Comparison of ENCODE assay signal across 1 cellular context in the genomic region with DNA sequence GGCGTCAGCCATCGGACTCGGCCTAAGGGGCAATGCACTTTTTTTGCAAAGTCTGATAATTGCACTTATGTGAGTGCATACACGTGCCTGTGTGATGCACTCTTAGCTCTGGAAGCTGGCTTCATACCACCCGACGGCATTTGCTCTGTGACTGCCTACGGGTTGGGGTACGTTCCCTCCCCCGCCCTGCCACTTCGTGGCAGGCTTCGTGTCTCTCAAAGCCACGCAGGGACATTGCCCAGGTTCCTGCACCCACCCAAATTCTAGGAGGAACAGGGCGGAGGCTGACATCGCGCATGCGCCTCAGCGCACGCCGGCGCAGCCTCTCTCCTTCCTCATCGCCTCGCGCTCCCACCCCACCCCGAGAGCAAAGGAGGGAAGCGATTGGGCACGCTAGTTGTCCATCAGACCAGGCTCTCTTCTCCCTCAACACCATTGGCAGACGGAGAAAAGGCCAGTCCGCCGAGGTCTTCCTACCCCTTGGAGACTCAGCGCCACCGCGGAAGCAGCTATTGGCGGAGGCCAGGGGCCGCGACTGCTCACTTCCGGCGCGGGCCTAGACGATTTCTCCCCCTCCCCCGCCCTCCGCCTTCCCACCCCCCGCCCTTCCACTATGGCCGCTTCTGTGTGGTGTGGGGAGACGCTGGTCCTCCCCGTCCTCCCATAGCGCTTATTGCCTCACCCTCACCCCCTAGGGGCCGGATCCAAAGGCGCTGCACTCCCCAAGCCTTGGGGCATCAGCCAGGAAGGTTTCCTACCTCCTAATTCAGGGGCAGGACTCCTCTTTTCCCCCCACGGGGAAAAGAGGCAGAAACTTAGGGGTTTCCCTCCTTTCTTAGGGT.
TF ChIP-seq lines count a peak whose summit lies in the region.

A gene with protein sequence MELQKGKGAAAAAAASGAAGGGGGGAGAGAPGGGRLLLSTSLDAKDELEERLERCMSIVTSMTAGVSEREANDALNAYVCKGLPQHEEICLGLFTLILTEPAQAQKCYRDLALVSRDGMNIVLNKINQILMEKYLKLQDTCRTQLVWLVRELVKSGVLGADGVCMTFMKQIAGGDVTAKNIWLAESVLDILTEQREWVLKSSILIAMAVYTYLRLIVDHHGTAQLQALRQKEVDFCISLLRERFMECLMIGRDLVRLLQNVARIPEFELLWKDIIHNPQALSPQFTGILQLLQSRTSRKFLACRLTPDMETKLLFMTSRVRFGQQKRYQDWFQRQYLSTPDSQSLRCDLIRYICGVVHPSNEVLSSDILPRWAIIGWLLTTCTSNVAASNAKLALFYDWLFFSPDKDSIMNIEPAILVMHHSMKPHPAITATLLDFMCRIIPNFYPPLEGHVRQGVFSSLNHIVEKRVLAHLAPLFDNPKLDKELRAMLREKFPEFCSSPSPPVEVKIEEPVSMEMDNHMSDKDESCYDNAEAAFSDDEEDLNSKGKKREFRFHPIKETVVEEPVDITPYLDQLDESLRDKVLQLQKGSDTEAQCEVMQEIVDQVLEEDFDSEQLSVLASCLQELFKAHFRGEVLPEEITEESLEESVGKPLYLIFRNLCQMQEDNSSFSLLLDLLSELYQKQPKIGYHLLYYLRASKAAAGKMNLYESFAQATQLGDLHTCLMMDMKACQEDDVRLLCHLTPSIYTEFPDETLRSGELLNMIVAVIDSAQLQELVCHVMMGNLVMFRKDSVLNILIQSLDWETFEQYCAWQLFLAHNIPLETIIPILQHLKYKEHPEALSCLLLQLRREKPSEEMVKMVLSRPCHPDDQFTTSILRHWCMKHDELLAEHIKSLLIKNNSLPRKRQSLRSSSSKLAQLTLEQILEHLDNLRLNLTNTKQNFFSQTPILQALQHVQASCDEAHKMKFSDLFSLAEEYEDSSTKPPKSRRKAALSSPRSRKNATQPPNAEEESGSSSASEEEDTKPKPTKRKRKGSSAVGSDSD (plus strand): TSS at position 588 of the 842 bp plus-strand sequence. CDS start 585 bp downstream, outside the sequence.

TF ChIP-seq in K562, 482 proteins besides CTCF, POLR2A, EP300 and RAD21 (continued from another document and continues in another):
- TF ChIP-seq, protein P1, sequence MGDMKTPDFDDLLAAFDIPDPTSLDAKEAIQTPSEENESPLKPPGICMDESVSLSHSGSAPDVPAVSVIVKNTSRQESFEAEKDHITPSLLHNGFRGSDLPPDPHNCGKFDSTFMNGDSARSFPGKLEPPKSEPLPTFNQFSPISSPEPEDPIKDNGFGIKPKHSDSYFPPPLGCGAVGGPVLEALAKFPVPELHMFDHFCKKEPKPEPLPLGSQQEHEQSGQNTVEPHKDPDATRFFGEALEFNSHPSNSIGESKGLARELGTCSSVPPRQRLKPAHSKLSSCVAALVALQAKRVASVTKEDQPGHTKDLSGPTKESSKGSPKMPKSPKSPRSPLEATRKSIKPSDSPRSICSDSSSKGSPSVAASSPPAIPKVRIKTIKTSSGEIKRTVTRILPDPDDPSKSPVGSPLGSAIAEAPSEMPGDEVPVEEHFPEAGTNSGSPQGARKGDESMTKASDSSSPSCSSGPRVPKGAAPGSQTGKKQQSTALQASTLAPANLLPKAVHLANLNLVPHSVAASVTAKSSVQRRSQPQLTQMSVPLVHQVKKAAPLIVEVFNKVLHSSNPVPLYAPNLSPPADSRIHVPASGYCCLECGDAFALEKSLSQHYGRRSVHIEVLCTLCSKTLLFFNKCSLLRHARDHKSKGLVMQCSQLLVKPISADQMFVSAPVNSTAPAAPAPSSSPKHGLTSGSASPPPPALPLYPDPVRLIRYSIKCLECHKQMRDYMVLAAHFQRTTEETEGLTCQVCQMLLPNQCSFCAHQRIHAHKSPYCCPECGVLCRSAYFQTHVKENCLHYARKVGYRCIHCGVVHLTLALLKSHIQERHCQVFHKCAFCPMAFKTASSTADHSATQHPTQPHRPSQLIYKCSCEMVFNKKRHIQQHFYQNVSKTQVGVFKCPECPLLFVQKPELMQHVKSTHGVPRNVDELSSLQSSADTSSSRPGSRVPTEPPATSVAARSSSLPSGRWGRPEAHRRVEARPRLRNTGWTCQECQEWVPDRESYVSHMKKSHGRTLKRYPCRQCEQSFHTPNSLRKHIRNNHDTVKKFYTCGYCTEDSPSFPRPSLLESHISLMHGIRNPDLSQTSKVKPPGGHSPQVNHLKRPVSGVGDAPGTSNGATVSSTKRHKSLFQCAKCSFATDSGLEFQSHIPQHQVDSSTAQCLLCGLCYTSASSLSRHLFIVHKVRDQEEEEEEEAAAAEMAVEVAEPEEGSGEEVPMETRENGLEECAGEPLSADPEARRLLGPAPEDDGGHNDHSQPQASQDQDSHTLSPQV (IDR thresholded peaks at IDR 0.05), result peak; percentile 81
- TF ChIP-seq POLR2AphosphoS2 (IDR thresholded peaks at IDR 0.05; ENCODE audit: low read length) (no peak; the same call in 1 of the 2 replicates), POLR3A (IDR thresholded peaks at IDR 0.05; ENCODE audit: borderline replicate concordance, extremely low read depth, insufficient read depth, insufficient read length) (no peak), TBP (optimal IDR thresholded peaks at IDR 0.05; ENCODE audit: low read depth, low read length) (peak; percentile 57), GABPB1 (CRISPR knock-in tag; IDR thresholded peaks at IDR 0.05) (peak; percentile 92), ZNF77 (CRISPR knock-in tag; IDR thresholded peaks at IDR 0.05) (no peak), MYBL2 (IDR thresholded peaks at IDR 0.05; ENCODE audit: low read depth) (no peak), MYBL2 (CRISPR knock-in tag; IDR thresholded peaks at IDR 0.05; ENCODE audit: borderline replicate concordance) (no peak), COPS2 (conservative IDR thresholded peaks at IDR 0.05) (no peak), CREBBP (IDR thresholded peaks at IDR 0.05; ENCODE audit: low read depth, low read length) (no peak), ZNF146 (CRISPR knock-in tag; IDR thresholded peaks at IDR 0.05; ENCODE audit: unreplicated experiment) (no peak), PURB (CRISPR knock-in tag; IDR thresholded peaks at IDR 0.05; ENCODE audit: low read depth) (no peak), ZNF197 (CRISPR knock-in tag; IDR thresholded peaks at IDR 0.05; ENCODE audit: low read depth) (no peak), ZNF830 (CRISPR knock-in tag; IDR thresholded peaks at IDR 0.05) (no peak), PHF8 (IDR thresholded peaks at IDR 0.05; ENCODE audit: borderline replicate concordance, low read length) (peak; percentile 85), MAFF (IDR thresholded peaks at IDR 0.05; ENCODE audit: low read length) (no peak), MEF2D (tag; conservative IDR thresholded peaks at IDR 0.05; ENCODE audit: low read depth) (0 out of 2 replicates have a peak, but pooled peaks have one; percentile 28), ETV1 (tag; conservative IDR thresholded peaks at IDR 0.05; ENCODE audit: low read depth) (peak; percentile 59), ESRRA (IDR thresholded peaks at IDR 0.05; ENCODE audit: borderline replicate concordance, low read depth) (0 out of 2 replicates have a peak, but pooled peaks have one; percentile 8), PHTF2 (CRISPR knock-in tag; IDR thresholded peaks at IDR 0.05) (no peak), ZZZ3 (IDR thresholded peaks at IDR 0.05) (no peak), FOXA3 (CRISPR knock-in tag; conservative IDR thresholded peaks at IDR 0.05 in 1 of 2, IDR thresholded peaks at IDR 0.05 in 1 of 2) (peak in 1 of 2 experiments; percentile 42; a peak in 1 of 4 replicates), MTA3 (IDR thresholded peaks at IDR 0.05; ENCODE audit: borderline replicate concordance) (peak; percentile 72; the same call in 1 of the 2 replicates), TEAD4 (IDR thresholded peaks at IDR 0.05; ENCODE audit: low read length) (no peak), TEAD4 (CRISPR knock-in tag; IDR thresholded peaks at IDR 0.05; ENCODE audit: borderline replicate concordance) (no peak), ZC3H4 (CRISPR knock-in tag; IDR thresholded peaks at IDR 0.05; ENCODE audit: borderline replicate concordance) (no peak), WHSC1 (IDR thresholded peaks at IDR 0.05; ENCODE audit: low read length) (no peak), CHD1 (IDR thresholded peaks at IDR 0.05; ENCODE audit: low read length) (no peak), ZKSCAN3 (CRISPR knock-in tag; IDR thresholded peaks at IDR 0.05) (no peak), ZNF76 (CRISPR knock-in tag; IDR thresholded peaks at IDR 0.05; ENCODE audit: borderline replicate concordance) (no peak), SNIP1 (IDR thresholded peaks at IDR 0.05; ENCODE audit: low read depth) (no peak), RBFOX2 (IDR thresholded peaks at IDR 0.05; ENCODE audit: low read depth, low read length) (peak; percentile 73), ZNF57 (CRISPR knock-in tag; IDR thresholded peaks at IDR 0.05) (0 out of 2 replicates have a peak, but pooled peaks have one; percentile 24), ZFP36 (IDR thresholded peaks at IDR 0.05; ENCODE audit: low read depth, low read length, partially characterized antibody) (no peak), E2F3 (CRISPR knock-in tag; IDR thresholded peaks at IDR 0.05) (peak; percentile 71; the same call in 1 of the 2 replicates)
- TF ChIP-seq, protein P2, sequence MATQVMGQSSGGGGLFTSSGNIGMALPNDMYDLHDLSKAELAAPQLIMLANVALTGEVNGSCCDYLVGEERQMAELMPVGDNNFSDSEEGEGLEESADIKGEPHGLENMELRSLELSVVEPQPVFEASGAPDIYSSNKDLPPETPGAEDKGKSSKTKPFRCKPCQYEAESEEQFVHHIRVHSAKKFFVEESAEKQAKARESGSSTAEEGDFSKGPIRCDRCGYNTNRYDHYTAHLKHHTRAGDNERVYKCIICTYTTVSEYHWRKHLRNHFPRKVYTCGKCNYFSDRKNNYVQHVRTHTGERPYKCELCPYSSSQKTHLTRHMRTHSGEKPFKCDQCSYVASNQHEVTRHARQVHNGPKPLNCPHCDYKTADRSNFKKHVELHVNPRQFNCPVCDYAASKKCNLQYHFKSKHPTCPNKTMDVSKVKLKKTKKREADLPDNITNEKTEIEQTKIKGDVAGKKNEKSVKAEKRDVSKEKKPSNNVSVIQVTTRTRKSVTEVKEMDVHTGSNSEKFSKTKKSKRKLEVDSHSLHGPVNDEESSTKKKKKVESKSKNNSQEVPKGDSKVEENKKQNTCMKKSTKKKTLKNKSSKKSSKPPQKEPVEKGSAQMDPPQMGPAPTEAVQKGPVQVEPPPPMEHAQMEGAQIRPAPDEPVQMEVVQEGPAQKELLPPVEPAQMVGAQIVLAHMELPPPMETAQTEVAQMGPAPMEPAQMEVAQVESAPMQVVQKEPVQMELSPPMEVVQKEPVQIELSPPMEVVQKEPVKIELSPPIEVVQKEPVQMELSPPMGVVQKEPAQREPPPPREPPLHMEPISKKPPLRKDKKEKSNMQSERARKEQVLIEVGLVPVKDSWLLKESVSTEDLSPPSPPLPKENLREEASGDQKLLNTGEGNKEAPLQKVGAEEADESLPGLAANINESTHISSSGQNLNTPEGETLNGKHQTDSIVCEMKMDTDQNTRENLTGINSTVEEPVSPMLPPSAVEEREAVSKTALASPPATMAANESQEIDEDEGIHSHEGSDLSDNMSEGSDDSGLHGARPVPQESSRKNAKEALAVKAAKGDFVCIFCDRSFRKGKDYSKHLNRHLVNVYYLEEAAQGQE (CRISPR knock-in tag; IDR thresholded peaks at IDR 0.05; ENCODE audit: low read depth), result no peak; the same call in 1 of the 2 replicates
- TF ChIP-seq, protein P3, sequence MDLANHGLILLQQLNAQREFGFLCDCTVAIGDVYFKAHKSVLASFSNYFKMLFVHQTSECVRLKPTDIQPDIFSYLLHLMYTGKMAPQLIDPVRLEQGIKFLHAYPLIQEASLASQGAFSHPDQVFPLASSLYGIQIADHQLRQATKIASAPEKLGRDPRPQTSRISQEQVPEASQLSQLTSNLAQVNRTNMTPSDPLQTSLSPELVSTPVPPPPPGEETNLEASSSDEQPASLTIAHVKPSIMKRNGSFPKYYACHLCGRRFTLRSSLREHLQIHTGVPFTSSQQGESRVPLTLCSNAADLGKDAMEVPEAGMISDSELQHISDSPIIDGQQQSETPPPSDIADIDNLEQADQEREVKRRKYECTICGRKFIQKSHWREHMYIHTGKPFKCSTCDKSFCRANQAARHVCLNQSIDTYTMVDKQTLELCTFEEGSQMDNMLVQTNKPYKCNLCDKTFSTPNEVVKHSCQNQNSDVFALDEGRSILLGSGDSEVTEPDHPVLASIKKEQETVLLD (IDR thresholded peaks at IDR 0.05), result peak; percentile 93
- TF ChIP-seq, protein P4, sequence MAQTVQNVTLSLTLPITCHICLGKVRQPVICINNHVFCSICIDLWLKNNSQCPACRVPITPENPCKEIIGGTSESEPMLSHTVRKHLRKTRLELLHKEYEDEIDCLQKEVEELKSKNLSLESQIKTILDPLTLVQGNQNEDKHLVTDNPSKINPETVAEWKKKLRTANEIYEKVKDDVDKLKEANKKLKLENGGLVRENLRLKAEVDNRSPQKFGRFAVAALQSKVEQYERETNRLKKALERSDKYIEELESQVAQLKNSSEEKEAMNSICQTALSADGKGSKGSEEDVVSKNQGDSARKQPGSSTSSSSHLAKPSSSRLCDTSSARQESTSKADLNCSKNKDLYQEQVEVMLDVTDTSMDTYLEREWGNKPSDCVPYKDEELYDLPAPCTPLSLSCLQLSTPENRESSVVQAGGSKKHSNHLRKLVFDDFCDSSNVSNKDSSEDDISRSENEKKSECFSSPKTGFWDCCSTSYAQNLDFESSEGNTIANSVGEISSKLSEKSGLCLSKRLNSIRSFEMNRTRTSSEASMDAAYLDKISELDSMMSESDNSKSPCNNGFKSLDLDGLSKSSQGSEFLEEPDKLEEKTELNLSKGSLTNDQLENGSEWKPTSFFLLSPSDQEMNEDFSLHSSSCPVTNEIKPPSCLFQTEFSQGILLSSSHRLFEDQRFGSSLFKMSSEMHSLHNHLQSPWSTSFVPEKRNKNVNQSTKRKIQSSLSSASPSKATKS (CRISPR knock-in tag; IDR thresholded peaks at IDR 0.05), result no peak
- TF ChIP-seq, protein P5, sequence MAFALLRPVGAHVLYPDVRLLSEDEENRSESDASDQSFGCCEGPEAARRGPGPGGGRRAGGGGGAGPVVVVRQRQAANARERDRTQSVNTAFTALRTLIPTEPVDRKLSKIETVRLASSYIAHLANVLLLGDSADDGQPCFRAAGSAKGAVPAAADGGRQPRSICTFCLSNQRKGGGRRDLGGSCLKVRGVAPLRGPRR (CRISPR knock-in tag; IDR thresholded peaks at IDR 0.05), result no peak
- TF ChIP-seq, protein P6, sequence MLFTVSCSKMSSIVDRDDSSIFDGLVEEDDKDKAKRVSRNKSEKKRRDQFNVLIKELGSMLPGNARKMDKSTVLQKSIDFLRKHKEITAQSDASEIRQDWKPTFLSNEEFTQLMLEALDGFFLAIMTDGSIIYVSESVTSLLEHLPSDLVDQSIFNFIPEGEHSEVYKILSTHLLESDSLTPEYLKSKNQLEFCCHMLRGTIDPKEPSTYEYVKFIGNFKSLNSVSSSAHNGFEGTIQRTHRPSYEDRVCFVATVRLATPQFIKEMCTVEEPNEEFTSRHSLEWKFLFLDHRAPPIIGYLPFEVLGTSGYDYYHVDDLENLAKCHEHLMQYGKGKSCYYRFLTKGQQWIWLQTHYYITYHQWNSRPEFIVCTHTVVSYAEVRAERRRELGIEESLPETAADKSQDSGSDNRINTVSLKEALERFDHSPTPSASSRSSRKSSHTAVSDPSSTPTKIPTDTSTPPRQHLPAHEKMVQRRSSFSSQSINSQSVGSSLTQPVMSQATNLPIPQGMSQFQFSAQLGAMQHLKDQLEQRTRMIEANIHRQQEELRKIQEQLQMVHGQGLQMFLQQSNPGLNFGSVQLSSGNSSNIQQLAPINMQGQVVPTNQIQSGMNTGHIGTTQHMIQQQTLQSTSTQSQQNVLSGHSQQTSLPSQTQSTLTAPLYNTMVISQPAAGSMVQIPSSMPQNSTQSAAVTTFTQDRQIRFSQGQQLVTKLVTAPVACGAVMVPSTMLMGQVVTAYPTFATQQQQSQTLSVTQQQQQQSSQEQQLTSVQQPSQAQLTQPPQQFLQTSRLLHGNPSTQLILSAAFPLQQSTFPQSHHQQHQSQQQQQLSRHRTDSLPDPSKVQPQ (CRISPR knock-in tag; IDR thresholded peaks at IDR 0.05; ENCODE audit: borderline replicate concordance), result no peak
